ENCODE assay signal across 14 cellular contexts in genomic region chr17:61997649-61998048, GRCh38.
DNase-seq lines count a peak whose midpoint lies in the region; ATAC-seq, FAIRE-seq and TF ChIP-seq lines count a peak whose summit lies in the region.
"Had no signal": no experiment of that assay in that cellular context is flagged by ENCODE, and none has a peak within 500 bp of the region (broad histone marks: within the 10 kb centered on the region; RNA-seq: fewer than 3 reads in every experiment).

No MANE protein-coding gene starts in this region.

- TF ChIP-seq CTCF in liver (IDR thresholded peaks at IDR 0.05; ENCODE audit: low read depth, low read length, missing input control) (no peak), HepG2 (CRISPR knock-in tag; IDR thresholded peaks at IDR 0.05) (no peak), astrocyte of the spinal cord (IDR thresholded peaks at IDR 0.05; ENCODE audit: low read depth, low read length) (no peak), upper lobe of right lung (IDR thresholded peaks at IDR 0.05) (no peak), adrenal gland (IDR thresholded peaks at IDR 0.05) (no peak)

- WGBS in liver: 15% methylated on average over 2 of the region's 2 CpGs
- WGBS in HepG2 (ENCODE audit: low lambda C conversion rate): 99% methylated on average over 2 of the region's 2 CpGs
- WGBS in adrenal gland, 4 donors: 23 to 34% (median 27%) methylated on average over 2 of the region's 2 CpGs

- H3K36me3 ChIP-seq in liver (ENCODE audit: control insufficient read depth in 4 of 4, insufficient read depth in 3 of 4, low read depth in 1 of 4, low read length in 3 of 4) (peaks cover 2 to 14% (median 6%) of the 10 kb centered on the region in 4 donors), HepG2 (replicated peaks in 1 of 2; ENCODE audit: control insufficient read depth in 1 of 2, insufficient read depth in 2 of 2, low read length in 2 of 2) (peaks cover 11 to 45% of the 10 kb centered on the region in 2 experiments), upper lobe of right lung (peaks cover 37% of the 10 kb centered on the region), adrenal gland (replicated peaks in 1 of 2) (peaks cover 0 to 6% of the 10 kb centered on the region in 2 donors)

- no TSS peak for BruUV-seq in HepG2 (replicated peaks; lab: Mats Ljungman, UMichigan)

- no peak overlapping the region for H3K27ac ChIP-seq in liver (ENCODE audit: low read depth in 1 of 2, low read length in 2 of 2)
- no peak overlapping the region for H3K27ac ChIP-seq in HepG2 (ENCODE audit: extremely low read length, insufficient read depth, low read length)
- no peak overlapping the region for H3K27ac ChIP-seq in upper lobe of right lung
- H3K27ac ChIP-seq in adrenal gland: no peak overlapping the region
- H3K27ac ChIP-seq: BLaER1 had no signal

- no peaks in the 10 kb centered on the region; the same call in 1 of the 2 replicates for H4K20me1 ChIP-seq in HepG2 (ENCODE audit: insufficient read depth, low read length)

- TF ChIP-seq RAD21 in liver (IDR thresholded peaks at IDR 0.05): peak in 1 of 2 donors; percentile 5
- TF ChIP-seq RAD21 in HepG2 (CRISPR knock-in tag; IDR thresholded peaks at IDR 0.05): no peak

- DNase-seq in HepG2 (ENCODE audit: low spot score) (no peak), astrocyte of the spinal cord (ENCODE audit: low read depth, low spot score) (peak; percentile 74), hepatic stellate cell (ENCODE audit: low spot score) (peak; percentile 53), upper lobe of right lung (no peak), NCI-H82 (lab: John Stamatoyannopoulos, UW) (no peak), adrenal gland (no peak)
- DNase-seq: activated CD8-positive, alpha-beta memory T cell treated with anti-CD3 and anti-CD28 coated beads, Interleukin-2, amount 50 U/mL, for 48 hours; head of caudate nucleus; stimulated activated CD4-positive, alpha-beta T cell treated with anti-CD3 and anti-CD28 coated beads, Interleukin-15, amount 100 ng/mL, for 24 hours had no signal

- CTCF ChIA-PET in HepG2 (lab: Yijun Ruan, JAX; ENCODE audit: low intra/inter-chr PET ratio, low total read pairs): no interaction called here

- peaks cover 0 to 15% (median 12%) of the 10 kb centered on the region in 4 donors for H3K4me1 ChIP-seq in liver (ENCODE audit: control insufficient read depth in 4 of 4, insufficient read depth in 4 of 4, low read length in 3 of 4)
- H3K4me1 ChIP-seq in HepG2 (ENCODE audit: insufficient read depth, low read length): no peaks in the 10 kb centered on the region
- no peaks in the 10 kb centered on the region for H3K4me1 ChIP-seq in upper lobe of right lung
- peaks cover 6 to 25% of the 10 kb centered on the region in 2 donors for H3K4me1 ChIP-seq in adrenal gland (replicated peaks in 1 of 2)
- H3K4me1 ChIP-seq: BLaER1 had no signal

- H3K9ac ChIP-seq in liver (ENCODE audit: low read depth in 1 of 2, low read length in 2 of 2) (no peak overlapping the region), HepG2 (ENCODE audit: insufficient read depth, low read depth, low read length) (no peak overlapping the region)
- H3K9ac ChIP-seq: BLaER1 had no signal

- TF ChIP-seq POLR2A in HepG2 (IDR thresholded peaks at IDR 0.05; ENCODE audit: insufficient read depth in 1 of 2, low read depth in 2 of 2, low read length in 2 of 2): no peak
- no peak for TF ChIP-seq POLR2A in adrenal gland (IDR thresholded peaks at IDR 0.05)

- FAIRE-seq in HepG2 (lab: Jason Lieb, UNC): no peak
- FAIRE-seq: colon had no signal

- ATAC-seq in HepG2 (no peak), upper lobe of right lung (peak; percentile 39), HG03571 (IDR thresholded peaks at IDR 0.05; ENCODE audit: unreplicated experiment) (no peak)
- ATAC-seq: stimulated activated effector memory CD8-positive, alpha-beta T cell treated with anti-CD3 and anti-CD28 coated beads, Interleukin-12 subunit alpha, Interleukin-12 subunit beta, amount 100 ng/mL, for 72 hours had no signal

- in situ Hi-C loops in HepG2 (cut with HindIII; ENCODE audit: extremely low pct_ligation_motif_present, low pct_unique_long_range_greater_than_20kb) (no loop called here), astrocyte of the spinal cord (cut with HindIII; ENCODE audit: low sequenced_read_pairs) (no loop called here)

- no peaks in the 10 kb centered on the region for H3K9me3 ChIP-seq in liver (ENCODE audit: control insufficient read depth in 4 of 4, low read length in 3 of 4)
- no peaks in the 10 kb centered on the region for H3K9me3 ChIP-seq in HepG2 (ENCODE audit: low read length)
- no peaks in the 10 kb centered on the region for H3K9me3 ChIP-seq in upper lobe of right lung
- no peaks in the 10 kb centered on the region for H3K9me3 ChIP-seq in adrenal gland (replicated peaks in 1 of 3)
- H3K9me3 ChIP-seq: BLaER1 had no signal

- no peaks in the 10 kb centered on the region for H3K27me3 ChIP-seq in liver (ENCODE audit: control insufficient read depth in 4 of 4, insufficient read depth in 4 of 4, low read length in 3 of 4)
- no peaks in the 10 kb centered on the region; a peak in 1 of 5 replicates for H3K27me3 ChIP-seq in HepG2 (ENCODE audit: control insufficient read depth in 1 of 2, insufficient read depth in 2 of 2, low read length in 2 of 2)
- H3K27me3 ChIP-seq in upper lobe of right lung: no peaks in the 10 kb centered on the region
- H3K27me3 ChIP-seq in adrenal gland: no peaks in the 10 kb centered on the region
- H3K27me3 ChIP-seq: BLaER1 had no signal

- peaks cover 17% of the 10 kb centered on the region for H3K79me2 ChIP-seq in HepG2 (ENCODE audit: insufficient read depth, low read length)

- H3K4me2 ChIP-seq in HepG2 (ENCODE audit: low read depth, low read length): no peak overlapping the region
- H3K4me2 ChIP-seq: BLaER1 had no signal

- POLR2A ChIA-PET in HepG2 (lab: Yijun Ruan, JAX): no interaction called here

- H2AFZ ChIP-seq in HepG2 (ENCODE audit: low read length): no peak overlapping the region

- intact Hi-C loops in HepG2 (cut with micrococcal nuclease; ENCODE audit: unreplicated experiment) (loop anchor here (5.0 kb wide), 1 partner anchor 110 kb away; no protein-coding TSS in a partner anchor), upper lobe of right lung (cut with DNase I) (no loop called here), adrenal gland (cut with DNase I) (no loop called here)

- no peak overlapping the region for H3K4me3 ChIP-seq in liver (ENCODE audit: low read depth in 1 of 3, low read length in 3 of 3)
- H3K4me3 ChIP-seq in HepG2 (replicated peaks in 1 of 3; ENCODE audit: insufficient read depth in 1 of 3, low read depth in 2 of 3, low read length in 3 of 3): no peak overlapping the region
- H3K4me3 ChIP-seq in astrocyte of the spinal cord (ENCODE audit: low read depth, low read length): no peak overlapping the region
- no peak overlapping the region for H3K4me3 ChIP-seq in upper lobe of right lung
- no peak overlapping the region for H3K4me3 ChIP-seq in adrenal gland
- H3K4me3 ChIP-seq: BLaER1 had no signal

- no peak for TF ChIP-seq EP300 in HepG2 (IDR thresholded peaks at IDR 0.05; ENCODE audit: low read depth in 2 of 2, low read length in 2 of 2)
- TF ChIP-seq EP300 in HepG2 (CRISPR knock-in tag; IDR thresholded peaks at IDR 0.05; ENCODE audit: borderline replicate concordance): no peak

TF ChIP-seq in liver, 16 proteins besides CTCF, POLR2A, EP300 and RAD21:
- TF ChIP-seq SP1 (IDR thresholded peaks at IDR 0.05) (no peak), JUND (IDR thresholded peaks at IDR 0.05) (no peak), FOXA2 (IDR thresholded peaks at IDR 0.05) (peak; percentile 38), GABPA (IDR thresholded peaks at IDR 0.05 in 1 of 2, conservative IDR thresholded peaks at IDR 0.05 in 1 of 2) (no peak)

TF ChIP-seq in HepG2, 621 proteins besides CTCF, POLR2A, EP300 and RAD21:
- no peak for TF ChIP-seq SATB2 (CRISPR knock-in tag; IDR thresholded peaks at IDR 0.05)
- TF ChIP-seq SP5 (CRISPR knock-in tag; IDR thresholded peaks at IDR 0.05; ENCODE audit: borderline replicate concordance, low read depth): no peak
- TF ChIP-seq NFKBIZ (CRISPR knock-in tag; IDR thresholded peaks at IDR 0.05): no peak
- no peak for TF ChIP-seq FIP1L1 (IDR thresholded peaks at IDR 0.05; ENCODE audit: borderline replicate concordance, insufficient read depth, low read depth, low read length)
- no peak for TF ChIP-seq ATF3 (CRISPR knock-in tag; IDR thresholded peaks at IDR 0.05)
- no peak for TF ChIP-seq GLMP (CRISPR knock-in tag; IDR thresholded peaks at IDR 0.05; ENCODE audit: borderline replicate concordance)
- TF ChIP-seq ZNF530 (CRISPR knock-in tag; IDR thresholded peaks at IDR 0.05; ENCODE audit: low read depth): no peak
- no peak for TF ChIP-seq ERF (CRISPR knock-in tag; IDR thresholded peaks at IDR 0.05)
- no peak for TF ChIP-seq SP1 (IDR thresholded peaks at IDR 0.05)
- TF ChIP-seq SP1 (CRISPR knock-in tag; IDR thresholded peaks at IDR 0.05): no peak
- no peak for TF ChIP-seq ZBTB3 (CRISPR knock-in tag; IDR thresholded peaks at IDR 0.05; ENCODE audit: borderline replicate concordance, low read depth)

Comparison
In these comparisons a context has a peak if more than half of its experiments do, and no peak if none do; other contexts are left out.
1. DNase-seq: peak in astrocyte of the spinal cord (single experiment) and hepatic stellate cell (single experiment); none in HepG2 (single experiment), upper lobe of right lung (single experiment), NCI-H82 (single experiment) and adrenal gland (0 of 7).